In genomic region chr16:56425439-56425832, GRCh38 we compare ENCODE assay signal across 8 cellular contexts. TPM values are rescaled to one million over a fixed set of nuclear protein-coding genes. Genes with fewer than 3 reads are reported as not detected.
DNase-seq lines count a peak whose midpoint lies in the region; ATAC-seq lines count a peak whose summit lies in the region.

AMFR (minus strand) TSS chr16:56425545; CDS start chr16:56425327, 218 bp downstream.

- peaks cover 54% of the 10 kb centered on the region for H3K4me1 Mint-ChIP-seq in activated CD4-positive, alpha-beta T cell treated with anti-CD3 and anti-CD28 coated beads for 36 hours

- intact Hi-C loops in activated CD4-positive, alpha-beta T cell treated with anti-CD3 and anti-CD28 coated beads for 36 hours (cut with DNase I, micrococcal nuclease) = loop anchor here (1.0 to 10.0 kb wide), 6 partner anchors 22 to 1309 kb away; partner anchors contain the start of genes KATNB1 (in 1 of the 2), NUDT21 (in 1 of the 2), NUP93 (in 1 of the 2) and OGFOD1 (in 1 of the 2)

- H3K9me3 Mint-ChIP-seq in activated CD4-positive, alpha-beta T cell treated with anti-CD3 and anti-CD28 coated beads for 36 hours (ENCODE audit: low read depth) = no peaks in the 10 kb centered on the region

- peak; percentile 85 for ATAC-seq in HG02642 (IDR thresholded peaks at IDR 0.05; ENCODE audit: poor library complexity, unreplicated experiment)
- ATAC-seq in activated CD4-positive, alpha-beta T cell treated with anti-CD3 and anti-CD28 coated beads for 36 hours = peak; percentile 97
- peak; percentile 95 for ATAC-seq in left lobe of liver

- peak within 1 kb of the TSS; percentile 90 for H3K4me3 Mint-ChIP-seq in activated CD4-positive, alpha-beta T cell treated with anti-CD3 and anti-CD28 coated beads for 36 hours

- peak; percentile 36 for DNase-seq in NK-92 treated with Interleukin-12 subunit alpha and Interleukin-12 subunit beta, amount 100 ng/mL, for 24 hours (lab: John Stamatoyannopoulos, UW)
- DNase-seq in NK-92 (lab: John Stamatoyannopoulos, UW; ENCODE audit: unreplicated experiment) = no peak
- peak; percentile 75 for DNase-seq in NCI-H146 (lab: John Stamatoyannopoulos, UW)
- peak; percentile 80 for DNase-seq in activated CD4-positive, alpha-beta T cell treated with anti-CD3 and anti-CD28 coated beads for 36 hours
- DNase-seq in dedifferentiated amniotic fluid mesenchymal stem cell (ENCODE audit: extremely low spot score) = peak; percentile 61
- DNase-seq in left lobe of liver (ENCODE audit: low spot score) = peak; percentile 78
- peak; percentile 56 for DNase-seq in stimulated activated CD4-positive, alpha-beta T cell treated with anti-CD3 and anti-CD28 coated beads, Interleukin-1b, Interleukin-23, amount 100 ng/mL, for 48 hours

- CTCF ChIA-PET in activated CD4-positive, alpha-beta T cell treated with anti-CD3 and anti-CD28 coated beads for 36 hours (lab: Charles Lee) = no interaction called here

- H3K27ac Mint-ChIP-seq in activated CD4-positive, alpha-beta T cell treated with anti-CD3 and anti-CD28 coated beads for 36 hours = peak within 1 kb of the TSS; percentile 82

- H3K27me3 Mint-ChIP-seq in activated CD4-positive, alpha-beta T cell treated with anti-CD3 and anti-CD28 coated beads for 36 hours = no peaks in the 10 kb centered on the region

- peaks cover 7% of the 10 kb centered on the region for H3K36me3 Mint-ChIP-seq in activated CD4-positive, alpha-beta T cell treated with anti-CD3 and anti-CD28 coated beads for 36 hours (ENCODE audit: low read depth)

- POLR2A ChIA-PET in activated CD4-positive, alpha-beta T cell treated with anti-CD3 and anti-CD28 coated beads for 36 hours (lab: Charles Lee) = no interaction called here

RNA-seq across cellular contexts. Expression of gene AMFR, which starts in this region (rescaled TPM):
- total RNA-seq in activated CD4-positive, alpha-beta T cell treated with anti-CD3 and anti-CD28 coated beads for 36 hours = 10 to 100 TPM; 34.0 to 48.0 TPM
- total RNA-seq in left lobe of liver = 159 TPM
